In the genomic region with DNA sequence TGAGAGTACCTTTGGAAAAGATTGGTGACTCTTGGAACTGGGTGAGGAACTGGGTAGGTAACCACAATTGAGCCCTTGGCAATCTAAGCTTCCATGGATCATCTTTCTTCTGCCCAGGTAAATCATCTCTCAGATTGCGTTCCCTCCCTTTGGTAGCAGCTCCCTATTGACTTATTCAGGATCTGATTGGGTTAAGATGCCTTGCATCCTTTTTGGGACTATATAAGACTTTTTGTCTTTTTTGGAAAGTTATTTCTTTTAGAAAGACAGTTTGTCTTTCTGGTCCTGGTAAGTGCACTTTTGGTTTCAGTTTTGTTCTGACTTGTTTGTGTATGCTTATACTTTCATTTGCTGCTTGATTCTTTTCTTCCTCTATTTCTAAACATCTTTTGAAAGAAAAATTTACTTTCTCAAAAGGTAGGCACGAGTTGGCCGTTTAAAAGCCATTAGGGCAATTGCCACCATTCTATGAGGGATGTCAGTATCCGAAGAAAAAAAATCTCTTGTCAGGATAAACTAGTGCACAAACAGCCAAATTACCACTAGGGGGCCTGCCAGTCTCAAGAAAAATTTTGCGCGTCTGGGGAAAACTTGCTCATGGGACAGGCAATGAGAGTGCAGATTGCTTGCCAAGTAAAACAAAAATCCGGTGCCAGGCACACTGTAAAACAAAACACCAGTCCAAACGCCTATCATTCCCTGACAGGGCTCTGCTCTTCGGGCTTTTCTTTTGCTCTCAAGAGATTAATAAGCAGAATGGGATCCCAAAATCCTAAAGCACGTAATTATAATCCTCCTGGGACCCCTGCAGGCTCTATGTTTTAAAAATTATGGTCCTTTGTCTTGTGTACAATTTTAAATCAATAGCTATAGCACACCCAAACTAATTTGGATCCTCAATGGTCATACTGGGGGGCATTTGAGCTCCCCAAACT, we compare ENCODE assay signal across 8 cellular contexts. TPM values are rescaled to one million over a fixed set of nuclear protein-coding genes. Genes with fewer than 3 reads are reported as not detected.
DNase-seq lines count a peak whose midpoint lies in the region; TF ChIP-seq lines count a peak whose summit lies in the region.

No MANE protein-coding gene starts in this region.

- TF ChIP-seq CTCF in glutamatergic neuron (IDR thresholded peaks at IDR 0.05; ENCODE audit: partially characterized antibody, unreplicated experiment) (peak; percentile 86), transverse colon (IDR thresholded peaks at IDR 0.05) (peak; percentile 79 to 93 (median 81))

- H3K36me3 ChIP-seq in HAP-1 (replicated peaks) (no peaks in the 10 kb centered on the region), SK-N-MC (ENCODE audit: insufficient read depth, low read length) (no peaks in the 10 kb centered on the region), transverse colon (no peaks in the 10 kb centered on the region)

- in situ Hi-C loops in HAP-1 (cut with MboI; ENCODE audit: low sequenced_read_pairs) (loop anchor here (5.0 to 25.0 kb wide), 3 partner anchors 347 to 872 kb away; no protein-coding TSS in a partner anchor), transverse colon (cut with MboI; ENCODE audit: low pct_ligation_motif_present in 1 of 4, low pct_unique_long_range_greater_than_20kb in 1 of 4, low sequenced_read_pairs in 3 of 4) (loop anchor here (5.0 to 25.0 kb wide), 6 partner anchors 328 to 522 kb away; no protein-coding TSS in a partner anchor)

- H3K9ac ChIP-seq in SK-N-MC (ENCODE audit: insufficient read length): no peak overlapping the region

- H3K27ac ChIP-seq in SK-N-MC: no peak overlapping the region
- peak overlapping the region in 3 of 4 donors; percentile 10 to 63 (median 49) for H3K27ac ChIP-seq in transverse colon

- H3K27me3 ChIP-seq in HAP-1 (ENCODE audit: low read depth) (peaks cover 7% of the 10 kb centered on the region), transverse colon (no peaks in the 10 kb centered on the region)

- H3K4me3 Mint-ChIP-seq in activated naive CD4-positive, alpha-beta T cell treated with anti-CD3 and anti-CD28 coated beads, Interleukin-2, amount 50 U/mL, for 24 hours: peak overlapping the region; percentile 88
- no peak overlapping the region for H3K4me3 Mint-ChIP-seq in glutamatergic neuron (ENCODE audit: unreplicated experiment)

- no peaks in the 10 kb centered on the region for H3K36me3 Mint-ChIP-seq in activated naive CD4-positive, alpha-beta T cell treated with anti-CD3 and anti-CD28 coated beads, Interleukin-2, amount 50 U/mL, for 24 hours
- H3K36me3 Mint-ChIP-seq in glutamatergic neuron (ENCODE audit: unreplicated experiment): peaks cover 9% of the 10 kb centered on the region

- H3K4me1 ChIP-seq in HAP-1: no peaks in the 10 kb centered on the region
- H3K4me1 ChIP-seq in transverse colon: peaks cover 5 to 13% (median 7%) of the 10 kb centered on the region in 4 donors

- peaks cover 23% of the 10 kb centered on the region for H3K27me3 Mint-ChIP-seq in activated naive CD4-positive, alpha-beta T cell treated with anti-CD3 and anti-CD28 coated beads, Interleukin-2, amount 50 U/mL, for 24 hours
- H3K27me3 Mint-ChIP-seq in glutamatergic neuron (ENCODE audit: unreplicated experiment): no peaks in the 10 kb centered on the region

- intact Hi-C loops in transverse colon (cut with DNase I; ENCODE audit: low total_unique reads): loop anchor here (5.0 kb wide), 1 partner anchor 342 kb away; no protein-coding TSS in a partner anchor

- peak overlapping the region; percentile 93 for H3K27ac Mint-ChIP-seq in activated naive CD4-positive, alpha-beta T cell treated with anti-CD3 and anti-CD28 coated beads, Interleukin-2, amount 50 U/mL, for 24 hours
- H3K27ac Mint-ChIP-seq in glutamatergic neuron (ENCODE audit: unreplicated experiment): no peak overlapping the region

- no peak overlapping the region for H3K4me3 ChIP-seq in HAP-1
- H3K4me3 ChIP-seq in SK-N-MC: peak overlapping the region; percentile 64
- H3K4me3 ChIP-seq in transverse colon: peak overlapping the region; percentile 16 to 58 (median 26)

- peaks cover 9% of the 10 kb centered on the region for H3K4me1 Mint-ChIP-seq in activated naive CD4-positive, alpha-beta T cell treated with anti-CD3 and anti-CD28 coated beads, Interleukin-2, amount 50 U/mL, for 24 hours
- H3K4me1 Mint-ChIP-seq in glutamatergic neuron (ENCODE audit: low read depth, unreplicated experiment): no peaks in the 10 kb centered on the region

- 7 to 13% methylated on average over 10 of the region's 10 CpGs for WGBS in transverse colon (ENCODE audit: low coverage in 1 of 2), 2 donors

- no peak for TF ChIP-seq POLR2A in transverse colon (IDR thresholded peaks at IDR 0.05)

- TF ChIP-seq EP300 in transverse colon (IDR thresholded peaks at IDR 0.05; ENCODE audit: low read depth): no peak

- no peaks in the 10 kb centered on the region for H3K9me3 Mint-ChIP-seq in activated naive CD4-positive, alpha-beta T cell treated with anti-CD3 and anti-CD28 coated beads, Interleukin-2, amount 50 U/mL, for 24 hours
- peaks cover 6% of the 10 kb centered on the region for H3K9me3 Mint-ChIP-seq in glutamatergic neuron (ENCODE audit: unreplicated experiment)

- H3K9me3 ChIP-seq in HAP-1 (no peaks in the 10 kb centered on the region), SK-N-MC (ENCODE audit: low read depth, low read length) (no peaks in the 10 kb centered on the region), transverse colon (no peaks in the 10 kb centered on the region)

- DNase-seq in ELR (ENCODE audit: low read depth) (peak; percentile 85), HAP-1 (ENCODE audit: low spot score in 2 of 2) (peak; percentile 51 to 75), NAMALWA (ENCODE audit: low spot score) (peak; percentile 89), SK-N-MC (ENCODE audit: low read depth, low spot score) (peak; percentile 69), glutamatergic neuron (peak; percentile 59), pons (ENCODE audit: low spot score) (peak; percentile 91), transverse colon (peak; percentile 76)

RNA-seq across cellular contexts. Expression of a gene that starts 12.8 kb away (rescaled TPM):
- total RNA-seq in glutamatergic neuron (ENCODE audit: unreplicated experiment): not detected
- not detected for total RNA-seq in transverse colon

RNA-seq across cellular contexts. Expression of a gene that starts 45.7 kb away (rescaled TPM):
- total RNA-seq in glutamatergic neuron (ENCODE audit: unreplicated experiment) (not detected), transverse colon (not detected)

RNA-seq across cellular contexts. Expression of a gene that starts 54.0 kb away (rescaled TPM):
- total RNA-seq in glutamatergic neuron (ENCODE audit: unreplicated experiment) (not detected), transverse colon (not detected)
